Comparison of ENCODE assay signal across 19 cellular contexts in genomic region chr1:117373932-117374331, GRCh38. TPM values are rescaled to one million over a fixed set of nuclear protein-coding genes. Genes with fewer than 3 reads are reported as not detected.
A peak's percentile ranks its signal among the peaks of the same experiment; 100 is the strongest.
DNase-seq lines count a peak whose midpoint lies in the region; ATAC-seq, FAIRE-seq and TF ChIP-seq lines count a peak whose summit lies in the region.
"Had no signal": no experiment of that assay in that cellular context is flagged by ENCODE, and none has a peak within 500 bp of the region (broad histone marks: within the 10 kb centered on the region; RNA-seq: fewer than 3 reads in every experiment).

No MANE protein-coding gene starts in this region.

- peaks cover 52% of the 10 kb centered on the region for H3K4me1 ChIP-seq in Loucy (ENCODE audit: insufficient read depth, low read length, poor library complexity, severe bottlenecking)
- peaks cover 0 to 3% of the 10 kb centered on the region in 2 experiments; a peak in 3 of 5 replicates for H3K4me1 ChIP-seq in K562 (replicated peaks in 1 of 2; ENCODE audit: control insufficient read depth in 2 of 2, insufficient read depth in 2 of 2, low read length in 2 of 2)
- H3K4me1 ChIP-seq in trophoblast cell (ENCODE audit: control insufficient read depth in 1 of 2, insufficient read depth in 2 of 2, low read length in 2 of 2), result peaks cover 0 to 8% of the 10 kb centered on the region in 2 experiments

- no peak overlapping the region for H3K14ac ChIP-seq in trophoblast cell (ENCODE audit: low read length)

- peak overlapping the region; percentile 52 for H3K4ac ChIP-seq in trophoblast cell (ENCODE audit: low read depth, low read length)

- H2AFZ ChIP-seq in Loucy (ENCODE audit: low read length), result no peak overlapping the region
- no peak overlapping the region for H2AFZ ChIP-seq in K562 (ENCODE audit: low read depth, low read length)
- H2AFZ ChIP-seq in trophoblast cell (ENCODE audit: insufficient read depth, low read length, poor library complexity), result no peak overlapping the region

- H3K27ac ChIP-seq in K562 (ENCODE audit: extremely low read depth, low read depth, low read length) (no peak overlapping the region), trophoblast cell (ENCODE audit: low read depth, low read length) (no peak overlapping the region)
- H3K27ac ChIP-seq: BLaER1 treated with 17β-estradiol and CSF1 and Interleukin-3, amounts not matched to agents 10 nM and 100 nM; HL-60 had no signal

- no peaks in the 10 kb centered on the region for H3K9me1 ChIP-seq in K562 (ENCODE audit: control insufficient read depth, insufficient read depth, low read length)

- H4K8ac ChIP-seq in trophoblast cell (ENCODE audit: low read depth, low read length), result no peak overlapping the region

- intact Hi-C loops in Right ventricle myocardium superior (cut with DNase I), result no loop called here
- intact Hi-C loops in left ventricle myocardium superior (cut with micrococcal nuclease), result no loop called here
- intact Hi-C loops in K562 (cut with micrococcal nuclease), result no loop called here

- CTCF ChIA-PET in K562 (lab: Yijun Ruan, JAX; ENCODE audit: low intra/inter-chr PET ratio) (no interaction called here), T-cell (lab: Charles Lee) (interaction anchor here in 1 of 2 donors (0.7 kb wide), 1 partner anchor 603 kb away, joined by 3 read pairs; no protein-coding TSS in a partner anchor)

- H4K20me1 ChIP-seq in Loucy (ENCODE audit: insufficient read depth, low read length, poor library complexity, severe bottlenecking), result peaks cover 54% of the 10 kb centered on the region
- H4K20me1 ChIP-seq in K562 (replicated peaks; ENCODE audit: control insufficient read depth, insufficient read depth, low read length), result no peaks in the 10 kb centered on the region

- ATAC-seq in Right ventricle myocardium superior (ENCODE audit: poor library complexity) (peak; percentile 16), left ventricle myocardium superior (no peak), K562 (no peak), T-cell (replicated peaks in 1 of 4) (no peak), GM18498 (IDR thresholded peaks at IDR 0.05; ENCODE audit: unreplicated experiment) (no peak)

- H3K4me2 ChIP-seq in Loucy (ENCODE audit: low read depth, low read length, poor library complexity, severe bottlenecking) (peak overlapping the region; percentile 93), K562 (ENCODE audit: insufficient read depth, low read length) (no peak overlapping the region), trophoblast cell (ENCODE audit: low read length) (no peak overlapping the region)

- no peak for TF ChIP-seq CTCF in Loucy (conservative IDR thresholded peaks at IDR 0.05; ENCODE audit: low read length)
- TF ChIP-seq CTCF in K562 (IDR thresholded peaks at IDR 0.05 in 2 of 3, conservative IDR thresholded peaks at IDR 0.05 in 1 of 3; ENCODE audit: insufficient read depth in 2 of 3, low read depth in 1 of 3, low read length in 3 of 3), result no peak

- H3K79me1 ChIP-seq in trophoblast cell (ENCODE audit: low read length), result no peaks in the 10 kb centered on the region

- peak overlapping the region; percentile 95 for H3K4me3 ChIP-seq in Loucy (ENCODE audit: low read length, poor library complexity, severe bottlenecking)
- no peak overlapping the region for H3K4me3 ChIP-seq in K562
- no peak overlapping the region for H3K4me3 ChIP-seq in trophoblast cell (ENCODE audit: low read depth, low read length)
- H3K4me3 ChIP-seq: BLaER1 treated with 17β-estradiol and CSF1 and Interleukin-3, amounts not matched to agents 10 nM and 100 nM had no signal

- WGBS in K562 (ENCODE audit: insufficient coverage, low coverage, missing lambda C conversion rate), result 46% methylated on average over 4 of the region's 4 CpGs
- no CpG with 5 or more reads among the region's 4 CpGs for WGBS in trophoblast cell (ENCODE audit: extremely low coverage, insufficient coverage, insufficient read length)

- no peaks in the 10 kb centered on the region for H3K27me3 Mint-ChIP-seq in T-cell
- H3K27me3 Mint-ChIP-seq: CD4-positive, alpha-beta memory T cell had no signal

- H3K9me3 ChIP-seq in Loucy (ENCODE audit: insufficient read depth, low read depth, low read length) (no peaks in the 10 kb centered on the region), K562 (replicated peaks; ENCODE audit: control insufficient read depth, insufficient read depth, low read depth, low read length) (peaks cover 5% of the 10 kb centered on the region), trophoblast cell (ENCODE audit: insufficient read depth, low read depth, low read length) (no peaks in the 10 kb centered on the region)

- BruUV-seq in K562 (replicated peaks; lab: Mats Ljungman, UMichigan), result no TSS peak

- peak overlapping the region in 1 of 3 donors; percentile 5 for H3K4me3 Mint-ChIP-seq in T-cell

- H4K12ac ChIP-seq in trophoblast cell (ENCODE audit: low read depth, low read length), result no peak overlapping the region

- H2BK120ac ChIP-seq in trophoblast cell (ENCODE audit: insufficient read depth, low read length, poor library complexity), result no peak overlapping the region

- H3K9me2 ChIP-seq in Loucy (replicated peaks; ENCODE audit: low read depth, low read length), result no peaks in the 10 kb centered on the region

- H2BK12ac ChIP-seq in trophoblast cell (ENCODE audit: low read length), result no peak overlapping the region

- TF ChIP-seq RAD21 in K562 (CRISPR knock-in tag; conservative IDR thresholded peaks at IDR 0.05 in 1 of 2, IDR thresholded peaks at IDR 0.05 in 1 of 2), result no peak

- peaks cover 61 to 65% (median 63%) of the 10 kb centered on the region in 3 donors for H3K4me1 Mint-ChIP-seq in T-cell

- H3K36me3 ChIP-seq in Loucy (ENCODE audit: insufficient read depth, low read length) (no peaks in the 10 kb centered on the region), K562 (ENCODE audit: control insufficient read depth, insufficient read depth, low read length) (peaks cover 6% of the 10 kb centered on the region; the same call in 1 of the 3 replicates), trophoblast cell (ENCODE audit: control insufficient read depth in 1 of 2, insufficient read depth in 2 of 2, low read length in 2 of 2) (no peaks in the 10 kb centered on the region)

- no peak overlapping the region for H4K91ac ChIP-seq in trophoblast cell (ENCODE audit: low read depth, low read length)

- no peaks in the 10 kb centered on the region for H3K9me3 Mint-ChIP-seq in T-cell
- H3K9me3 Mint-ChIP-seq: CD4-positive, alpha-beta memory T cell had no signal

- DNase-seq in Right ventricle myocardium superior (no peak), left ventricle myocardium superior (no peak), K562 (ENCODE audit: extremely low read depth in 1 of 4, low spot score in 3 of 4) (no peak), trophoblast cell (no peak), T-cell (no peak), frontal cortex (ENCODE audit: low spot score in 2 of 2) (no peak)
- DNase-seq: 8988T; ACHN; CD4-positive, alpha-beta memory T cell; DMS153; DMS79 treated with DMSO at 0.1 percent for 48 hours; EL; HCEC 1CT had no signal

- H3K79me2 ChIP-seq in Loucy (ENCODE audit: insufficient read depth, low read length) (peaks cover 94% of the 10 kb centered on the region), K562 (ENCODE audit: control insufficient read depth, insufficient read depth, low read length) (peaks cover 94% of the 10 kb centered on the region), trophoblast cell (ENCODE audit: control insufficient read depth, insufficient read depth, low read length, poor library complexity) (no peaks in the 10 kb centered on the region)

- in situ Hi-C loops in K562 (cut with MboI), result no loop called here

- no peak overlapping the region for H2AK5ac ChIP-seq in trophoblast cell (ENCODE audit: low read length)

- POLR2A ChIA-PET in K562 (lab: Yijun Ruan, JAX) (interaction anchor here (0.6 to 1.1 kb wide), 3 partner anchors 10 to 549 kb away, joined by 3 read pairs; no protein-coding TSS in a partner anchor), T-cell (lab: Charles Lee) (no interaction called here)

- H3K23ac ChIP-seq in trophoblast cell (ENCODE audit: low read length), result no peak overlapping the region

- no peak for FAIRE-seq in K562 (lab: Jason Lieb, UNC)
- FAIRE-seq in frontal cortex (lab: Jason Lieb, UNC), result no peak
- FAIRE-seq: D721Med, GM12892 had no signal

- H3K27me3 ChIP-seq in Loucy (ENCODE audit: insufficient read depth, low read length, poor library complexity, severe bottlenecking), result no peaks in the 10 kb centered on the region
- H3K27me3 ChIP-seq in K562 (ENCODE audit: control insufficient read depth in 2 of 2, insufficient read depth in 2 of 2, low read length in 2 of 2), result no peaks in the 10 kb centered on the region
- no peaks in the 10 kb centered on the region for H3K27me3 ChIP-seq in trophoblast cell (ENCODE audit: insufficient read depth, low read length)
- H3K27me3 ChIP-seq: BLaER1 treated with 17β-estradiol and CSF1 and Interleukin-3, amounts not matched to agents 10 nM and 100 nM had no signal

- TF ChIP-seq POLR2A in K562 (conservative IDR thresholded peaks at IDR 0.05), result no peak

- no peak overlapping the region for H3K18ac ChIP-seq in trophoblast cell (ENCODE audit: low read length)

- peaks cover 13% of the 10 kb centered on the region for H3K36me3 Mint-ChIP-seq in T-cell

- no peak overlapping the region for H3K9ac ChIP-seq in Loucy (ENCODE audit: low read depth, low read length, poor library complexity, severe bottlenecking)
- no peak overlapping the region for H3K9ac ChIP-seq in K562 (ENCODE audit: insufficient read depth in 1 of 2, low read depth in 2 of 2, low read length in 2 of 2)
- H3K9ac ChIP-seq in trophoblast cell (ENCODE audit: low read length), result no peak overlapping the region
- H3K9ac ChIP-seq: BLaER1 treated with 17β-estradiol and CSF1 and Interleukin-3, amounts not matched to agents 10 nM and 100 nM had no signal

- TF ChIP-seq EP300 in K562 (IDR thresholded peaks at IDR 0.05; ENCODE audit: low read length), result no peak

- H3F3A ChIP-seq in Loucy (ENCODE audit: low read depth), result no peaks in the 10 kb centered on the region

- H3K27ac Mint-ChIP-seq in T-cell, result no peak overlapping the region

- no peak overlapping the region for H2BK5ac ChIP-seq in trophoblast cell (ENCODE audit: low read depth, low read length, poor library complexity)

RNA-seq across cellular contexts. Expression of gene MAN1A2, which starts 6.7 kb away (rescaled TPM):
- total RNA-seq in Right ventricle myocardium superior (23.5 TPM), left ventricle myocardium superior (24.0 TPM), K562 (2014; rRNA removed) (16.9 and 18.7 TPM in 2 replicates), K562 (2014; rRNA removed; fragmentation: Illumina TruSeq; extraction: Trizol) (31.5 and 34.8 TPM in 2 replicates), K562 (2015; rRNA removed; fragmentation: Illumina TruSeq; extraction: Trizol) (35.3 and 38.4 TPM in 2 replicates), K562 (2021) (31.3 and 31.5 TPM in 2 replicates), T-cell (10 to 100 TPM; 43.3 to 64.4 (median 51.4) TPM), frontal cortex (129 TPM)
- total RNA-seq in K562 (2011; cell fraction: chromatin; rRNA removed; ENCODE audit: low replicate concordance), result 46.5 and 92.7 TPM in 2 replicates
- 15.8 and 24.2 TPM in 2 replicates for total RNA-seq in K562 (2011; cell fraction: nucleolus; rRNA removed)
- 44.9 and 65.8 TPM in 2 replicates for total RNA-seq in K562 (2011; cell fraction: nucleoplasm; rRNA removed)
- polyA plus RNA-seq in K562 (2011; rRNA removed) (17.8 and 18.4 TPM in 2 replicates), K562 (2014; fragmentation: Illumina TruSeq; extraction: Trizol) (22.2 and 23.3 TPM in 2 replicates), K562 (2014; fragmentation: Nextera tagmentation; extraction: Ambion mirVana) (1 to 10 TPM; 4.2 to 4.6 TPM), K562 (2014; rRNA removed) (10.1 and 11.9 TPM in 2 replicates)
- polyA plus RNA-seq in K562 (2011; cell fraction: cytosol; rRNA removed), result 5.7 and 13.3 TPM in 2 replicates
- 14.4 and 19.1 TPM in 2 replicates for polyA plus RNA-seq in K562 (2011; cell fraction: nucleus; rRNA removed)
- polyA plus RNA-seq in K562 (2012), result 16.9 and 18.7 TPM in 2 replicates
- 52.7 and 61.3 TPM in 2 replicates for polyA minus RNA-seq in K562 (2011; rRNA and poly(A)+ RNA removed)
- polyA minus RNA-seq in K562 (2011; cell fraction: cytosol; rRNA and poly(A)+ RNA removed), result 15.5 and 17.9 TPM in 2 replicates
- 23.6 and 55.3 TPM in 2 replicates for polyA minus RNA-seq in K562 (2011; cell fraction: nucleus; rRNA and poly(A)+ RNA removed)
- 145 and 152 TPM in 2 replicates for polyA plus RNA-seq in trophoblast cell (2013)
